Comparison of ENCODE assay signal across 25 cellular contexts in genomic region chr2:11616851-11617415, GRCh38. TPM values are rescaled to one million over a fixed set of nuclear protein-coding genes. Genes with fewer than 3 reads are reported as not detected.
"Had no signal": no experiment of that assay in that cellular context is flagged by ENCODE, and none has a peak within 500 bp of the region (broad histone marks: within the 10 kb centered on the region; RNA-seq: fewer than 3 reads in every experiment).

No MANE protein-coding gene starts in this region.

- ATAC-seq: esophagus mucosa; left lobe of liver; naive thymus-derived CD8-positive, alpha-beta T cell; stimulated activated memory B cell treated with anti-CD40 and anti-IgM and Interleukin-4, amounts not matched to agents 10 μg/mL and 1 μg/mL and 100 μg/mL, for 72 hours had no signal

- H3K27ac ChIP-seq: dorsolateral prefrontal cortex, heart right ventricle, neutrophil, psoas muscle, skin epidermis, tibial artery, upper lobe of left lung, uterus had no signal

- H3K4me3 ChIP-seq: dorsolateral prefrontal cortex, heart right ventricle, mucosa of descending colon, psoas muscle, skin epidermis, tibial artery, upper lobe of left lung, uterus had no signal

- H3K9me3 ChIP-seq: heart right ventricle, mucosa of descending colon, neutrophil, psoas muscle, tibial artery, upper lobe of left lung, uterus had no signal

- FAIRE-seq: frontal cortex, islet of Langerhans had no signal

- H3K4me1 ChIP-seq: heart right ventricle, psoas muscle, tibial artery, upper lobe of left lung, uterus had no signal

- H3K27me3 ChIP-seq: dorsolateral prefrontal cortex, heart right ventricle, neutrophil, upper lobe of left lung, uterus had no signal

- H3K36me3 ChIP-seq: neutrophil, upper lobe of left lung, uterus had no signal

- DNase-seq: cortex of kidney; effector CD8-positive, alpha-beta T cell; heart right ventricle; hypothalamus; mucosa of descending colon; naive thymus-derived CD8-positive, alpha-beta T cell; psoas muscle; retina; stimulated activated CD4-positive, alpha-beta T cell treated with anti-CD3 and anti-CD28 coated beads, Interleukin-4, amount 100 ng/mL, for 24 hours; tibial artery; upper lobe of left lung; uterus had no signal

RNA-seq across cellular contexts. Expression of gene NTSR2, which starts 53.1 kb away (rescaled TPM):
- total RNA-seq: esophagus mucosa; fibroblast of lung; glomerular endothelial cell; left lobe of liver; lower leg skin; mucosa of descending colon; naive thymus-derived CD8-positive, alpha-beta T cell; osteoblast; sciatic nerve; upper lobe of left lung; uterus had no signal
- polyA plus RNA-seq: fibroblast of lung; naive thymus-derived CD8-positive, alpha-beta T cell had no signal
